In genomic region chr2:233331536-233331935, GRCh38 we compare ENCODE assay signal across 8 cellular contexts. TPM values are rescaled to one million over a fixed set of nuclear protein-coding genes. Genes with fewer than 3 reads are reported as not detected.
DNase-seq lines count a peak whose midpoint lies in the region; ATAC-seq and TF ChIP-seq lines count a peak whose summit lies in the region.

No MANE protein-coding gene starts in this region.

- no peak for TF ChIP-seq POLR2A in suprapubic skin (IDR thresholded peaks at IDR 0.05)

- H3K4me1 ChIP-seq in muscle layer of duodenum (ENCODE audit: control insufficient read depth in 1 of 2, insufficient read depth in 2 of 2, low read length in 2 of 2), result no peaks in the 10 kb centered on the region
- no peaks in the 10 kb centered on the region for H3K4me1 ChIP-seq in suprapubic skin

- H3K4me3 ChIP-seq in muscle layer of duodenum (ENCODE audit: low read depth in 1 of 2, low read length in 2 of 2) (no peak overlapping the region), suprapubic skin (no peak overlapping the region)

- H3K27ac ChIP-seq in muscle layer of duodenum (ENCODE audit: low read length) (peak overlapping the region; percentile 33), suprapubic skin (no peak overlapping the region)

- DNase-seq in SIG-M5 treated with dmso at 0.1 percent for 504 hours (lab: John Stamatoyannopoulos, UW; ENCODE audit: unreplicated experiment) (peak; percentile 99), suprapubic skin (ENCODE audit: low spot score in 2 of 2) (peak; percentile 79 to 83), NCI-H526 (lab: John Stamatoyannopoulos, UW) (no peak), NCI-H446 (lab: John Stamatoyannopoulos, UW) (no peak)
- peak; percentile 71 for DNase-seq in activated naive CD4-positive, alpha-beta T cell treated with Interleukin-2 at 50 U/mL for 16 hours

- 77% methylated on average over 15 of the region's 15 CpGs for WGBS in suprapubic skin

- no peak for TF ChIP-seq EP300 in suprapubic skin (IDR thresholded peaks at IDR 0.05)

- H3K27me3 ChIP-seq in muscle layer of duodenum (ENCODE audit: low read depth, low read length) (no peaks in the 10 kb centered on the region), suprapubic skin (no peaks in the 10 kb centered on the region)

- H3K9me3 ChIP-seq in muscle layer of duodenum (ENCODE audit: control insufficient read depth in 1 of 2, low read length in 2 of 2) (no peaks in the 10 kb centered on the region), suprapubic skin (no peaks in the 10 kb centered on the region)

- H3K36me3 ChIP-seq in muscle layer of duodenum (ENCODE audit: control insufficient read depth in 1 of 2, insufficient read depth in 2 of 2, low read length in 2 of 2), result no peaks in the 10 kb centered on the region
- H3K36me3 ChIP-seq in suprapubic skin, result no peaks in the 10 kb centered on the region

- no peak for TF ChIP-seq CTCF in suprapubic skin (IDR thresholded peaks at IDR 0.05)

- ATAC-seq in GM18498 (IDR thresholded peaks at IDR 0.05; ENCODE audit: unreplicated experiment), result peak; percentile 92
- peak; percentile 91 for ATAC-seq in HG02852 (IDR thresholded peaks at IDR 0.05; ENCODE audit: unreplicated experiment)

RNA-seq across cellular contexts. Expression of gene DGKD, which starts 22.8 kb away (rescaled TPM):
- total RNA-seq in suprapubic skin, result 10 to 100 TPM in 2 of 4 donors, 1 to 10 TPM in 2; 7.0 to 55.4 (median 10.9) TPM

RNA-seq across cellular contexts. Expression of gene SAG, which starts 23.9 kb away (rescaled TPM):
- total RNA-seq in suprapubic skin, result not detected

Comparison
In these comparisons a context has a peak if more than half of its experiments do, and no peak if none do; other contexts are left out.
1. DNase-seq: peak in SIG-M5 treated with dmso at 0.1 percent for 504 hours (single experiment), activated naive CD4-positive, alpha-beta T cell treated with Interleukin-2 at 50 U/mL for 16 hours (single experiment) and suprapubic skin (2 of 2); none in NCI-H526 (0 of 2) and NCI-H446 (0 of 2).